ENCODE assay signal across 17 cellular contexts in the genomic region with DNA sequence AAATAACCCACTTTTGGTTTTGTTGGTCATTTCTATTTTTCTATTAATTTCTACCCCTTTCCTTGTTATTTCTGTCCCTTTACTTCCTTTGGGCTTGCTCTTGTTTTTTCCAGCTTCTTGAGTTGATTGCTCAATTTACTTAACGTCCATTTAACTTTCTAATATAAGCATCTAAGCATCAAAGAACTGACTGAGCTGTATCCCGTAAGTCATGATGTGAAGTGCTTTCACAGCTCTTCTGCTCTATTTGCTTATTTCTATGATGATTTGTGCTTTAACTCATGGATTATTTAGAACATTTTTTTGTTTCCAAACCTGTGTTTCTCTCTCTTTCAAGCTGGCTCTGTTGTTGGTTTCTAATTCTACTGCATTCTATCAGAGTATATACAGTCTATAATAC. TPM values are rescaled to one million over a fixed set of nuclear protein-coding genes. Genes with fewer than 3 reads are reported as not detected.
A peak's percentile ranks its signal among the peaks of the same experiment; 100 is the strongest.
DNase-seq lines count a peak whose midpoint lies in the region; ATAC-seq, FAIRE-seq and TF ChIP-seq lines count a peak whose summit lies in the region.
"Had no signal": no experiment of that assay in that cellular context is flagged by ENCODE, and none has a peak within 500 bp of the region (broad histone marks: within the 10 kb centered on the region; RNA-seq: fewer than 3 reads in every experiment).

No MANE protein-coding gene starts in this region.

- ATAC-seq in GM12878: no peak
- ATAC-seq in GM18861 (IDR thresholded peaks at IDR 0.05; ENCODE audit: unreplicated experiment): no peak
- no peak for ATAC-seq in GM18870 (IDR thresholded peaks at IDR 0.05; ENCODE audit: unreplicated experiment)

- H3K27me3 Mint-ChIP-seq in MCF 10A (ENCODE audit: insufficient read depth, unreplicated experiment): no peaks in the 10 kb centered on the region
- H3K27me3 Mint-ChIP-seq: B cell; CD4-positive, CD25-positive, alpha-beta regulatory T cell had no signal

- H3K4me1 ChIP-seq in mammary epithelial cell (ENCODE audit: insufficient read depth, low read length) (no peaks in the 10 kb centered on the region), GM12878 (ENCODE audit: control insufficient read depth, insufficient read depth, low read length) (peaks cover 13% of the 10 kb centered on the region), liver (ENCODE audit: control insufficient read depth in 4 of 4, insufficient read depth in 4 of 4, low read length in 3 of 4) (peaks cover 14 to 38% (median 22%) of the 10 kb centered on the region in 4 donors), skeletal muscle tissue (ENCODE audit: control insufficient read depth in 3 of 3, insufficient read depth in 3 of 3, low read length in 3 of 3) (peaks cover 33 to 40% (median 39%) of the 10 kb centered on the region in 3 donors)
- H3K4me1 ChIP-seq: SJSA1 had no signal

- H3K4me3 ChIP-seq in mammary epithelial cell (replicated peaks in 1 of 3; ENCODE audit: insufficient read depth in 1 of 3, low read depth in 2 of 3, low read length in 3 of 3): no peak overlapping the region
- H3K4me3 ChIP-seq in GM12878: no peak overlapping the region
- no peak overlapping the region for H3K4me3 ChIP-seq in liver (ENCODE audit: low read depth in 1 of 3, low read length in 3 of 3)
- H3K4me3 ChIP-seq in skeletal muscle tissue (ENCODE audit: low read length in 3 of 3): no peak overlapping the region
- H3K4me3 ChIP-seq: SJSA1 had no signal

- H3K36me3 Mint-ChIP-seq in MCF 10A (ENCODE audit: insufficient read depth, unreplicated experiment): no peaks in the 10 kb centered on the region

- TF ChIP-seq RAD21 in GM12878 (IDR thresholded peaks at IDR 0.05; ENCODE audit: insufficient read depth, low read depth, low read length): no peak
- TF ChIP-seq RAD21 in liver (IDR thresholded peaks at IDR 0.05): no peak

- dilution Hi-C loops in mammary epithelial cell (cut with HindIII; ENCODE audit: low sequenced_read_pairs): no loop called here

- peak overlapping the region; percentile 11 for H3K27ac Mint-ChIP-seq in MCF 10A (ENCODE audit: low read depth, unreplicated experiment)
- H3K27ac Mint-ChIP-seq: B cell; CD4-positive, CD25-positive, alpha-beta regulatory T cell; HFFc6 had no signal

- H3K36me3 ChIP-seq in mammary epithelial cell (ENCODE audit: insufficient read depth, low read length) (no peaks in the 10 kb centered on the region), GM12878 (ENCODE audit: control insufficient read depth in 2 of 2, insufficient read depth in 2 of 2, low read length in 1 of 2) (no peaks in the 10 kb centered on the region; a peak in 1 of 4 replicates), liver (ENCODE audit: control insufficient read depth in 4 of 4, insufficient read depth in 3 of 4, low read depth in 1 of 4, low read length in 3 of 4) (no peaks in the 10 kb centered on the region), skeletal muscle tissue (ENCODE audit: control insufficient read depth in 3 of 3, insufficient read depth in 3 of 3, low read length in 3 of 3) (no peaks in the 10 kb centered on the region)
- H3K36me3 ChIP-seq: SJSA1 had no signal

- H3K27me3 ChIP-seq in mammary epithelial cell (ENCODE audit: insufficient read depth, low read length): no peaks in the 10 kb centered on the region
- H3K27me3 ChIP-seq in GM12878 (replicated peaks in 1 of 2; ENCODE audit: control insufficient read depth in 2 of 2, insufficient read depth in 2 of 2, low read length in 1 of 2): no peaks in the 10 kb centered on the region
- no peaks in the 10 kb centered on the region for H3K27me3 ChIP-seq in liver (ENCODE audit: control insufficient read depth in 4 of 4, insufficient read depth in 4 of 4, low read length in 3 of 4)
- no peaks in the 10 kb centered on the region for H3K27me3 ChIP-seq in skeletal muscle tissue (ENCODE audit: control insufficient read depth in 3 of 3, insufficient read depth in 3 of 3, low read length in 3 of 3)
- H3K27me3 ChIP-seq: SJSA1 had no signal

- no peak overlapping the region for H3K9ac ChIP-seq in mammary epithelial cell (ENCODE audit: insufficient read depth, low read length)
- H3K9ac ChIP-seq in GM12878 (ENCODE audit: control insufficient read depth, insufficient read depth, low read length): no peak overlapping the region
- H3K9ac ChIP-seq in liver (ENCODE audit: low read depth in 1 of 2, low read length in 2 of 2): no peak overlapping the region
- H3K9ac ChIP-seq in skeletal muscle tissue (ENCODE audit: low read depth in 1 of 3, low read length in 3 of 3): no peak overlapping the region

- H3K27ac ChIP-seq in mammary epithelial cell (ENCODE audit: insufficient read depth, low read depth, low read length) (no peak overlapping the region), GM12878 (ENCODE audit: control insufficient read depth, insufficient read depth) (no peak overlapping the region), liver (ENCODE audit: low read depth in 1 of 2, low read length in 2 of 2) (peak overlapping the region; percentile 33 to 74), skeletal muscle tissue (ENCODE audit: low read depth, low read length) (peak overlapping the region; percentile 25)
- H3K27ac ChIP-seq: SJSA1 had no signal

- POLR2A ChIA-PET in MCF 10A (lab: Yijun Ruan, JAX) (interaction anchor here (0.6 kb wide), 1 partner anchor 828 kb away, joined by 3 read pairs; no protein-coding TSS in a partner anchor), GM12878 (lab: Charles Lee) (interaction anchor here (1.0 to 1.2 kb wide), 2 partner anchors 12 kb away, joined by 3 read pairs; no protein-coding TSS in a partner anchor)

- H3K4me1 Mint-ChIP-seq in MCF 10A (ENCODE audit: insufficient read depth, unreplicated experiment): peaks cover 6% of the 10 kb centered on the region

- TF ChIP-seq CTCF in MCF 10A (IDR thresholded peaks at IDR 0.05; ENCODE audit: unreplicated experiment) (no peak), mammary epithelial cell (conservative IDR thresholded peaks at IDR 0.05 in 1 of 2, IDR thresholded peaks at IDR 0.05 in 1 of 2; ENCODE audit: extremely low read depth in 1 of 2, insufficient read depth in 1 of 2, low read depth in 1 of 2, low read length in 2 of 2) (no peak), GM12878 (IDR thresholded peaks at IDR 0.05 in 2 of 3, conservative IDR thresholded peaks at IDR 0.05 in 1 of 3; ENCODE audit: control insufficient read depth in 2 of 3, extremely low read depth in 1 of 3, insufficient read depth in 1 of 3, low read depth in 3 of 3, low read length in 3 of 3) (no peak), liver (IDR thresholded peaks at IDR 0.05; ENCODE audit: low read depth, low read length, missing input control) (no peak)

- H3K9me3 ChIP-seq in mammary epithelial cell (replicated peaks; ENCODE audit: insufficient read depth, low read length): no peaks in the 10 kb centered on the region
- no peaks in the 10 kb centered on the region for H3K9me3 ChIP-seq in GM12878 (replicated peaks; ENCODE audit: control insufficient read depth, insufficient read depth, low read length)
- no peaks in the 10 kb centered on the region for H3K9me3 ChIP-seq in liver (ENCODE audit: control insufficient read depth in 4 of 4, low read length in 3 of 4)
- no peaks in the 10 kb centered on the region for H3K9me3 ChIP-seq in skeletal muscle tissue (ENCODE audit: control insufficient read depth in 3 of 3, low read length in 3 of 3)
- H3K9me3 ChIP-seq: SJSA1 had no signal

- RAD21 ChIA-PET in GM12878 (lab: Charles Lee; ENCODE audit: unreplicated experiment): interaction anchor here (0.8 to 1.2 kb wide), 2 partner anchors 69 to 110 kb away, joined by 3 read pairs; a partner anchor contains a TSS

- SMC1A ChIA-PET in GM12878 (lab: Charles Lee; ENCODE audit: uncharacterized antibody, unreplicated experiment): interaction anchor here (0.6 to 2.8 kb wide), 4 partner anchors 10 to 109 kb away, joined by 3 to 26 read pairs (median 8); no protein-coding TSS in a partner anchor

- no TSS peak for BruUV-seq in MCF 10A (replicated peaks; lab: Mats Ljungman, UMichigan)
- no TSS peak for BruUV-seq in mammary epithelial cell (replicated peaks; lab: Mats Ljungman, UMichigan)
- TSS peak; percentile 33 for BruUV-seq in GM12878 (replicated peaks; lab: Mats Ljungman, UMichigan)

- in situ Hi-C loops in mammary epithelial cell (cut with MboI; ENCODE audit: low sequenced_read_pairs in 2 of 2) (no loop called here), GM12878 (cut with MboI) (no loop called here)

- WGBS in mammary epithelial cell (ENCODE audit: low coverage, missing lambda C conversion rate): 97% methylated on average over 2 of the region's 2 CpGs
- 83% methylated on average over 2 of the region's 2 CpGs for WGBS in GM12878 (ENCODE audit: insufficient coverage, insufficient replicate concordance, low lambda C conversion rate, missing lambda C conversion rate)
- WGBS in liver: 56% methylated on average over 2 of the region's 2 CpGs

- no peak overlapping the region for H3K4me3 Mint-ChIP-seq in MCF 10A (ENCODE audit: unreplicated experiment)
- H3K4me3 Mint-ChIP-seq: B cell; CD4-positive, CD25-positive, alpha-beta regulatory T cell; HFFc6 had no signal

- no peak for DNase-seq in MCF 10A (ENCODE audit: unreplicated experiment)
- DNase-seq in mammary epithelial cell: no peak
- no peak for DNase-seq in GM12878 (ENCODE audit: low read depth, low spot score)
- DNase-seq in medulla oblongata (ENCODE audit: extremely low spot score): no peak
- DNase-seq: 8988T; CD4-positive, CD25-positive, alpha-beta regulatory T cell; DMS53; HFFc6; KBM-7; NCI-H187; NCI-H526 had no signal

- H3K4me2 ChIP-seq in mammary epithelial cell (ENCODE audit: insufficient read depth, low read depth, low read length): no peak overlapping the region
- no peak overlapping the region for H3K4me2 ChIP-seq in GM12878 (ENCODE audit: control insufficient read depth, insufficient read depth)

- CTCF ChIA-PET in MCF 10A (lab: Yijun Ruan, JAX): no interaction called here
- CTCF ChIA-PET in mammary epithelial cell (lab: Charles Lee; ENCODE audit: low non-redundant PET): no interaction called here
- CTCF ChIA-PET in GM12878 (lab: Yijun Ruan, JAX): interaction anchor here (0.6 to 1.9 kb wide), 3 partner anchors 10 to 49 kb away, joined by 3 to 7 read pairs (median 6); no protein-coding TSS in a partner anchor

- no peak for TF ChIP-seq POLR2A in GM12878 (IDR thresholded peaks at IDR 0.05; ENCODE audit: low read depth, low read length)

- intact Hi-C loops in MCF 10A (cut with micrococcal nuclease) (no loop called here), mammary epithelial cell (cut with micrococcal nuclease) (no loop called here), GM12878 (cut with micrococcal nuclease; ENCODE audit: unreplicated experiment) (no loop called here)

- H4K20me1 ChIP-seq in mammary epithelial cell (ENCODE audit: insufficient read depth, low read length): no peaks in the 10 kb centered on the region
- no peaks in the 10 kb centered on the region for H4K20me1 ChIP-seq in GM12878 (ENCODE audit: control insufficient read depth, insufficient read depth)

- H2AFZ ChIP-seq in mammary epithelial cell (ENCODE audit: low read depth, low read length) (no peak overlapping the region), GM12878 (ENCODE audit: control insufficient read depth, low read depth, low read length) (no peak overlapping the region)

- TF ChIP-seq EP300 in GM12878 (IDR thresholded peaks at IDR 0.05; ENCODE audit: borderline replicate concordance in 1 of 2, control insufficient read depth in 1 of 2, low read depth in 2 of 2, low read length in 2 of 2): no peak

- H3K79me2 ChIP-seq in mammary epithelial cell (ENCODE audit: insufficient read depth, low read length) (peaks cover 29% of the 10 kb centered on the region), GM12878 (ENCODE audit: control insufficient read depth, insufficient read depth, low read length) (peaks cover 15% of the 10 kb centered on the region)

- no peak for FAIRE-seq in GM12878 (lab: Jason Lieb, UNC)

- H3K9me3 Mint-ChIP-seq in MCF 10A (ENCODE audit: unreplicated experiment): no peaks in the 10 kb centered on the region
- H3K9me3 Mint-ChIP-seq: CD4-positive, CD25-positive, alpha-beta regulatory T cell; HFFc6 had no signal

RNA-seq across cellular contexts. Expression of a gene that starts 56.7 kb away (rescaled TPM):
- total RNA-seq in MCF 10A (2022) (12.0 and 25.7 TPM in 2 replicates), mammary epithelial cell (10 to 100 TPM; 20.3 to 40.6 TPM), GM12878 (2014; rRNA removed) (26.9 and 27.7 TPM in 2 replicates), GM12878 (2014; rRNA removed; fragmentation: Illumina TruSeq; extraction: Trizol) (6.8 and 9.0 TPM in 2 replicates), GM12878 (2021) (17.6 and 19.9 TPM in 2 replicates), liver (1 to 10 TPM; 2.4 to 2.6 TPM), skeletal muscle tissue (5.2 TPM)
- polyA plus RNA-seq in mammary epithelial cell (48.6 TPM), GM12878 (2011; rRNA removed) (5.9 and 12.5 TPM in 2 replicates), GM12878 (2014; fragmentation: Illumina TruSeq; extraction: Trizol) (0.65 and 8.7 TPM in 2 replicates), GM12878 (2014; fragmentation: Nextera tagmentation; extraction: Ambion mirVana) (1 to 10 TPM; 7.1 to 8.4 TPM), GM12878 (2014; rRNA removed) (25.3 and 26.9 TPM in 2 replicates), GM12878 (2016; fragmentation: Nextera tagmentation; extraction: Ambion mirVana) (10 to 100 TPM; 27.2 to 30.0 TPM), liver (10 to 100 TPM; 10.8 to 11.3 TPM)
- 29.8 TPM for polyA minus RNA-seq in mammary epithelial cell
- total RNA-seq in GM12878 (2013; cell fraction: nucleolus; rRNA removed): 7.9 and 8.8 TPM in 2 replicates
- polyA plus RNA-seq in GM12878 (2011; ENCODE audit: low read depth): 10.5 TPM
- polyA plus RNA-seq in GM12878 (2011; cell fraction: cytosol; rRNA removed): 22.8 and 29.5 TPM in 2 replicates
- polyA plus RNA-seq in GM12878 (2011; cell fraction: nucleus; rRNA removed): 19.6 and 24.9 TPM in 2 replicates
- polyA plus RNA-seq in GM12878 (2012): 18.4 and 20.4 TPM in 2 replicates
- polyA minus RNA-seq in GM12878 (2011; rRNA and poly(A)+ RNA removed): 7.7 and 15.6 TPM in 2 replicates
- 5.9 and 6.4 TPM in 2 replicates for polyA minus RNA-seq in GM12878 (2011; cell fraction: cytosol; rRNA and poly(A)+ RNA removed)
- polyA minus RNA-seq in GM12878 (2011; cell fraction: nucleus; rRNA and poly(A)+ RNA removed): 17.4 and 25.5 TPM in 2 replicates

Comparison
In these comparisons a context has a peak if more than half of its experiments do, and no peak if none do; other contexts are left out.
1. H3K27ac ChIP-seq: peak in liver (2 of 2) and skeletal muscle tissue (single experiment); none in mammary epithelial cell (single experiment) and GM12878 (single experiment).